ENCODE assay signal across 19 cellular contexts in the genomic region with DNA sequence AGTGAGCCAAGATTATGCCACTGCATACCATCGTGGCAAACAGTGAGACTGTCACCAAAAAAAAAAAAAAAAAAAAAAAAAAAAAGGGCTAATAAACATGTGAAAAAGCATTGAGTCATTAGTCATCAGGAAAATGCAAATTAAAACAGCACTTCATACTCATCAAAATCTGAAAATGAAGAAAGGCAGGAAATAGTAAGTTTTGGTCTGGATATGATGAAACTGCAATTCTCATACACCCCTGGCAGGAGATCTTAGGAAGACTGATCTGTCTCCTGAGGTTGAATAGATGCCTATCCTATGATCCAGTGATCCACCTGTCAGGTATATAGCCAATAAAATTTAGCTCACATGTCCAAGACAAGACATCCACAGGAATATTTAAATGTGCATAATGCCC.
"Had no signal": no experiment of that assay in that cellular context is flagged by ENCODE, and none has a peak within 500 bp of the region (broad histone marks: within the 10 kb centered on the region; RNA-seq: fewer than 3 reads in every experiment).

No MANE protein-coding gene starts in this region.

- ATAC-seq: foreskin keratinocyte; gastroesophageal sphincter; heart left ventricle; natural killer cell; pancreas; stimulated activated naive CD8-positive, alpha-beta T cell treated with anti-CD3 and anti-CD28 coated beads, Interleukin-15, amount 100 ng/mL, for 72 hours; upper lobe of right lung had no signal

- H3K36me3 Mint-ChIP-seq: natural killer cell had no signal

- H3K4me1 Mint-ChIP-seq: memory B cell, natural killer cell had no signal

- DNase-seq: dermis blood vessel endothelial cell; effector memory CD4-positive, alpha-beta T cell; foreskin keratinocyte; heart left ventricle; kidney; natural killer cell; pancreas; retina; right lobe of liver; small intestine; stimulated activated CD4-positive, alpha-beta T cell treated with anti-CD3 and anti-CD28 coated beads, Interleukin-15, amount 100 ng/mL, for 24 hours; stimulated activated CD4-positive, alpha-beta T cell treated with anti-CD3 and anti-CD28 coated beads, Interleukin-2, amount 100 ng/mL, for 48 hours; stimulated activated naive CD4-positive, alpha-beta T cell; stimulated activated naive CD8-positive, alpha-beta T cell treated with anti-CD3 and anti-CD28 coated beads, Interleukin-15, amount 100 ng/mL, for 72 hours; transverse colon; upper lobe of right lung; uterus had no signal

- H3K4me3 Mint-ChIP-seq: memory B cell; natural killer cell; stimulated activated naive CD8-positive, alpha-beta T cell treated with anti-CD3 and anti-CD28 coated beads, Interleukin-15, amount 100 ng/mL, for 72 hours had no signal

- H3K9me3 Mint-ChIP-seq: natural killer cell had no signal

- H3K27ac Mint-ChIP-seq: memory B cell; natural killer cell; stimulated activated naive CD8-positive, alpha-beta T cell treated with anti-CD3 and anti-CD28 coated beads, Interleukin-15, amount 100 ng/mL, for 72 hours had no signal
